23 cellular contexts compared by ENCODE assay signal in genomic region chr6:163994566-163994965, GRCh38.
"Had no signal": no experiment of that assay in that cellular context is flagged by ENCODE, and none has a peak within 500 bp of the region (broad histone marks: within the 10 kb centered on the region; RNA-seq: fewer than 3 reads in every experiment).

No MANE protein-coding gene starts in this region.

- H3K27ac ChIP-seq: SK-N-MC had no signal

- H3K27me3 ChIP-seq: MG63 had no signal

- H3K9me3 Mint-ChIP-seq: activated CD4-positive, alpha-beta memory T cell treated with anti-CD3 and anti-CD28 coated beads, Interleukin-2, amount 10 ng/mL, durations not matched to agents 7 days and 5 days; activated naive CD4-positive, alpha-beta T cell treated with anti-CD3 and anti-CD28 coated beads, Interleukin-2, amount 10 ng/mL, durations not matched to agents 7 days and 5 days; activated T-cell treated with anti-CD3 and anti-CD28 coated beads, Interleukin-2, amount 50 U/mL, for 72 hours; activated T-helper 2 cell treated with anti-CD3 and anti-CD28 coated beads, Interferon-gamma antibody, Interleukin-2, Interleukin-4, amounts not matched to agents 10 μg/mL and 5 μg/mL and 100 μg/mL, durations not matched to agents 14 hours and 24 hours and 36 hours; T-cell had no signal

- DNase-seq: activated CD4-positive, alpha-beta memory T cell treated with anti-CD3 and anti-CD28 coated beads, Interleukin-2, amount 10 ng/mL, durations not matched to agents 7 days and 5 days; activated CD4-positive, alpha-beta T cell treated with anti-CD3 and anti-CD28 coated beads, Interleukin-2, amount 50 U/mL, for 1 hour; activated CD4-positive, CD25-positive, alpha-beta regulatory T cell; activated CD8-positive, alpha-beta memory T cell treated with anti-CD3 and anti-CD28 coated beads, Interleukin-2, amount 50 U/mL, for 4 hours; activated gamma-delta T cell treated with Interleukin-2 at 50 U/mL for 16 hours; activated naive CD4-positive, alpha-beta T cell treated with anti-CD3 and anti-CD28 coated beads, Interleukin-2, amount 10 ng/mL, durations not matched to agents 7 days and 5 days; activated naive CD8-positive, alpha-beta T cell treated with anti-CD3 and anti-CD28 coated beads for 36 hours; activated T-cell treated with anti-CD3 and anti-CD28 coated beads, Interleukin-2, amount 50 U/mL, for 72 hours; MG63; MV-4-11; NCI-H1092 treated with DMSO at 0.1 percent for 48 hours; NCI-H1417 treated with DMSO at 0.1 percent for 48 hours; NCI-H1694; NCI-H2029 treated with DMSO at 0.1 percent for 48 hours; NCI-H345; NCI-H510A treated with DMSO at 0.1 percent for 48 hours; NCI-H748 treated with DMSO at 0.1 percent for 48 hours; SIG-M5; T-cell; T-helper 2 cell; T1000 had no signal

- ATAC-seq: activated T-cell treated with anti-CD3 and anti-CD28 coated beads, Interleukin-2, amount 50 U/mL, for 72 hours; T-cell had no signal

- H3K9me3 ChIP-seq: MG63 had no signal

- H3K4me3 ChIP-seq: MG63, SK-N-MC had no signal

- H3K4me3 Mint-ChIP-seq: activated CD4-positive, alpha-beta memory T cell treated with anti-CD3 and anti-CD28 coated beads, Interleukin-2, amount 10 ng/mL, durations not matched to agents 7 days and 5 days; activated naive CD4-positive, alpha-beta T cell treated with anti-CD3 and anti-CD28 coated beads, Interleukin-2, amount 10 ng/mL, durations not matched to agents 7 days and 5 days; activated naive CD8-positive, alpha-beta T cell treated with anti-CD3 and anti-CD28 coated beads for 36 hours; activated T-cell treated with anti-CD3 and anti-CD28 coated beads, Interleukin-2, amount 50 U/mL, for 72 hours; T-cell had no signal

- H3K36me3 ChIP-seq: MG63 had no signal

- H3K27me3 Mint-ChIP-seq: activated naive CD4-positive, alpha-beta T cell treated with anti-CD3 and anti-CD28 coated beads, Interleukin-2, amount 10 ng/mL, durations not matched to agents 7 days and 5 days had no signal

- H3K36me3 Mint-ChIP-seq: activated naive CD4-positive, alpha-beta T cell treated with anti-CD3 and anti-CD28 coated beads, Interleukin-2, amount 10 ng/mL, durations not matched to agents 7 days and 5 days; activated naive CD8-positive, alpha-beta T cell treated with anti-CD3 and anti-CD28 coated beads for 36 hours; T-cell had no signal

- H3K27ac Mint-ChIP-seq: activated CD4-positive, alpha-beta memory T cell treated with anti-CD3 and anti-CD28 coated beads, Interleukin-2, amount 10 ng/mL, durations not matched to agents 7 days and 5 days; activated naive CD4-positive, alpha-beta T cell treated with anti-CD3 and anti-CD28 coated beads, Interleukin-2, amount 10 ng/mL, durations not matched to agents 7 days and 5 days; activated naive CD8-positive, alpha-beta T cell treated with anti-CD3 and anti-CD28 coated beads for 36 hours; activated T-cell treated with anti-CD3 and anti-CD28 coated beads, Interleukin-2, amount 50 U/mL, for 72 hours; activated T-helper 2 cell treated with anti-CD3 and anti-CD28 coated beads, Interferon-gamma antibody, Interleukin-2, Interleukin-4, amounts not matched to agents 10 μg/mL and 5 μg/mL and 100 μg/mL, durations not matched to agents 14 hours and 24 hours and 36 hours; T-cell had no signal

- H3K4me1 Mint-ChIP-seq: activated CD4-positive, alpha-beta memory T cell treated with anti-CD3 and anti-CD28 coated beads, Interleukin-2, amount 10 ng/mL, durations not matched to agents 7 days and 5 days; activated naive CD4-positive, alpha-beta T cell treated with anti-CD3 and anti-CD28 coated beads, Interleukin-2, amount 10 ng/mL, durations not matched to agents 7 days and 5 days; activated naive CD8-positive, alpha-beta T cell treated with anti-CD3 and anti-CD28 coated beads for 36 hours; T-cell had no signal
